ENCODE assay signal across 27 cellular contexts in genomic region chr3:85394424-85394823, GRCh38.
"Had no signal": no experiment of that assay in that cellular context is flagged by ENCODE, and none has a peak within 500 bp of the region (broad histone marks: within the 10 kb centered on the region; RNA-seq: fewer than 3 reads in every experiment).

No MANE protein-coding gene starts in this region.

- H3K27me3 ChIP-seq: colonic mucosa, dorsolateral prefrontal cortex, esophagus muscularis mucosa, esophagus squamous epithelium, foreskin keratinocyte, gastrocnemius medialis, gastroesophageal sphincter, heart left ventricle, heart right ventricle, hepatocyte had no signal

- H3K27ac ChIP-seq: colonic mucosa, coronary artery, dorsolateral prefrontal cortex, epithelial cell of prostate, esophagus muscularis mucosa, esophagus squamous epithelium, foreskin keratinocyte, gastrocnemius medialis, gastroesophageal sphincter, heart left ventricle, heart right ventricle, hepatocyte had no signal

- H3K9me3 ChIP-seq: colonic mucosa, esophagus muscularis mucosa, esophagus squamous epithelium, gastrocnemius medialis, gastroesophageal sphincter had no signal

- H2AFZ ChIP-seq: hepatocyte had no signal

- H3K4me3 ChIP-seq: colonic mucosa, coronary artery, dorsolateral prefrontal cortex, esophagus muscularis mucosa, esophagus squamous epithelium, gastrocnemius medialis, gastroesophageal sphincter, heart left ventricle, heart right ventricle, hepatocyte had no signal

- H3K4me2 ChIP-seq: hepatocyte had no signal

- DNase-seq: colonic mucosa; cortex of kidney; dermis blood vessel endothelial cell; dorsolateral prefrontal cortex; effector CD4-positive, alpha-beta T cell; effector CD8-positive, alpha-beta T cell; effector memory CD4-positive, alpha-beta T cell; effector memory CD8-positive, alpha-beta T cell; endodermal cell; erythroblast; esophagus squamous epithelium; foreskin fibroblast; foreskin keratinocyte; foreskin melanocyte; gastrocnemius medialis; glutamatergic neuron; head of caudate nucleus; heart left ventricle; heart right ventricle had no signal

- FAIRE-seq: endometrium, endothelial cell of umbilical vein had no signal

- H3K4me1 ChIP-seq: colonic mucosa, esophagus muscularis mucosa, esophagus squamous epithelium, foreskin keratinocyte, gastrocnemius medialis, gastroesophageal sphincter, heart left ventricle, heart right ventricle had no signal

- H3K79me2 ChIP-seq: hepatocyte had no signal

- H3K36me3 ChIP-seq: colonic mucosa, esophagus muscularis mucosa, esophagus squamous epithelium, gastrocnemius medialis, gastroesophageal sphincter, heart left ventricle, heart right ventricle had no signal

- ATAC-seq: effector memory CD8-positive, alpha-beta T cell; esophagus mucosa; foreskin keratinocyte; gastrocnemius medialis; gastroesophageal sphincter; heart left ventricle; heart right ventricle had no signal
